9 cellular contexts compared by ENCODE assay signal in the genomic region with DNA sequence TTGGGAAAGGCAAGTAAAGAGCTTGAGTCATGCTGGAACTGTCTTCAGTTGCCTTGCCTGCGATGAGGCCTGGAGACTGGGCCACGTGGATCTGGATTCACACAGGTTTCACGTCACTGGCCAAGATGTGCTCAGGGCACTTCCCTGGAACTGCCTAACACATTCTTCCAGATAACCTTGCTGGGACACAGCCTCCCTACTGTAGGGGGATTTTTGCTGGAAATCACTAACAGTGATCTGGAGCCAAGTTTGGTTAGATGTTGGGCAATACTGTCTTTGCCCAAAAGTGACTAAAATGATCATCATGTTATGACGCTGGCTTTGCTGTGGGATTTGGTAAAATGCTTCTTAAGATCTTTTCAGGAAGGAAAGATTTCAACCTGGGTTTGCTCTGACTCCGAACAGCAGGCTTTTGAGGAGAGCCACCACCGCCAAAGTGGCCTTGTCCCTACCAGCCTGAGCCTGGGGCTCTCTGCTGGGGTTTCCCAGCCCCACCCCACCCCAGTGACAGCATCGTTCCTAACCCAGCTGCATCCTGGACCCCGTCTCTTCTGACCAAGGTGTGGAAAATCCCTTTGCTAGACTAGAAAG. TPM values are rescaled to one million over a fixed set of nuclear protein-coding genes. Genes with fewer than 3 reads are reported as not detected.
DNase-seq lines count a peak whose midpoint lies in the region; ATAC-seq, FAIRE-seq and TF ChIP-seq lines count a peak whose summit lies in the region.
"Had no signal": no experiment of that assay in that cellular context is flagged by ENCODE, and none has a peak within 500 bp of the region (broad histone marks: within the 10 kb centered on the region; RNA-seq: fewer than 3 reads in every experiment).

No MANE protein-coding gene starts in this region.

- H3K9me3 Mint-ChIP-seq in astrocyte (ENCODE audit: unreplicated experiment), result peaks cover 2% of the 10 kb centered on the region
- no peaks in the 10 kb centered on the region for H3K9me3 Mint-ChIP-seq in stimulated activated naive B cell treated with anti-CD40 and anti-IgM and Interleukin-4, amounts not matched to agents 10 μg/mL and 1 μg/mL and 100 μg/mL, for 72 hours

- peak; percentile 70 for DNase-seq in GM13976 (ENCODE audit: low spot score)
- DNase-seq in astrocyte (ENCODE audit: low read depth), result peak; percentile 89
- peak; percentile 70 for DNase-seq in cardiac septum (ENCODE audit: low spot score)
- no peak for DNase-seq in stimulated activated naive B cell treated with anti-CD40 and anti-IgM and Interleukin-4, amounts not matched to agents 10 μg/mL and 1 μg/mL and 100 μg/mL, for 72 hours
- DNase-seq in NCI-H774 (lab: John Stamatoyannopoulos, UW), result no peak
- DNase-seq: activated CD4-positive, alpha-beta T cell treated with anti-CD3 and anti-CD28 coated beads for 36 hours had no signal

- peaks cover 8% of the 10 kb centered on the region for H4K20me1 ChIP-seq in astrocyte (ENCODE audit: insufficient read depth, low read length)

- H3K4me3 ChIP-seq in astrocyte (ENCODE audit: insufficient read depth, low read depth, low read length), result no peak overlapping the region

- ATAC-seq in stimulated activated naive B cell treated with anti-CD40 and anti-IgM and Interleukin-4, amounts not matched to agents 10 μg/mL and 1 μg/mL and 100 μg/mL, for 72 hours (replicated peaks), result peak in 1 of 2 donors; percentile 45
- ATAC-seq in HG03460 (IDR thresholded peaks at IDR 0.05; ENCODE audit: unreplicated experiment) (no peak), HG02642 (IDR thresholded peaks at IDR 0.05; ENCODE audit: poor library complexity, unreplicated experiment) (no peak), HG02798 (IDR thresholded peaks at IDR 0.05; ENCODE audit: poor library complexity, unreplicated experiment) (no peak)
- ATAC-seq: activated CD4-positive, alpha-beta T cell treated with anti-CD3 and anti-CD28 coated beads for 36 hours had no signal

- peak overlapping the region; percentile 48 for H3K27ac ChIP-seq in astrocyte (ENCODE audit: low read depth, low read length)

- TF ChIP-seq CTCF in GM13976 (IDR thresholded peaks at IDR 0.05; ENCODE audit: borderline replicate concordance, control extremely low read depth, extremely low read depth, insufficient read depth, missing control alignments), result no peak
- TF ChIP-seq CTCF in astrocyte (IDR thresholded peaks at IDR 0.05; ENCODE audit: insufficient read depth, low read depth, low read length), result no peak

- H3K4me2 ChIP-seq in astrocyte (ENCODE audit: low read length), result no peak overlapping the region

- peak; percentile 72 for FAIRE-seq in astrocyte (lab: Jason Lieb, UNC)

- peaks cover 11% of the 10 kb centered on the region for H3K4me1 ChIP-seq in astrocyte (ENCODE audit: insufficient read depth, low read length)

- peaks cover 1% of the 10 kb centered on the region for H3K27me3 ChIP-seq in astrocyte (ENCODE audit: insufficient read depth, low read length)

- H3K79me2 ChIP-seq in astrocyte (ENCODE audit: insufficient read depth, low read length), result no peaks in the 10 kb centered on the region

- H3K36me3 ChIP-seq in astrocyte (ENCODE audit: insufficient read depth, low read length), result no peaks in the 10 kb centered on the region

- H3K4me3 Mint-ChIP-seq in astrocyte (ENCODE audit: unreplicated experiment), result no peak overlapping the region
- no peak overlapping the region for H3K4me3 Mint-ChIP-seq in stimulated activated naive B cell treated with anti-CD40 and anti-IgM and Interleukin-4, amounts not matched to agents 10 μg/mL and 1 μg/mL and 100 μg/mL, for 72 hours
- H3K4me3 Mint-ChIP-seq: activated CD4-positive, alpha-beta T cell treated with anti-CD3 and anti-CD28 coated beads for 36 hours had no signal

- no peak overlapping the region for H3K27ac Mint-ChIP-seq in astrocyte (ENCODE audit: unreplicated experiment)
- H3K27ac Mint-ChIP-seq in stimulated activated naive B cell treated with anti-CD40 and anti-IgM and Interleukin-4, amounts not matched to agents 10 μg/mL and 1 μg/mL and 100 μg/mL, for 72 hours, result peak overlapping the region; percentile 62
- H3K27ac Mint-ChIP-seq: activated CD4-positive, alpha-beta T cell treated with anti-CD3 and anti-CD28 coated beads for 36 hours had no signal

- peaks cover 13% of the 10 kb centered on the region for H3K27me3 Mint-ChIP-seq in astrocyte (ENCODE audit: low read depth, unreplicated experiment)
- peaks cover 13 to 16% of the 10 kb centered on the region in 2 donors for H3K27me3 Mint-ChIP-seq in stimulated activated naive B cell treated with anti-CD40 and anti-IgM and Interleukin-4, amounts not matched to agents 10 μg/mL and 1 μg/mL and 100 μg/mL, for 72 hours
- H3K27me3 Mint-ChIP-seq: activated CD4-positive, alpha-beta T cell treated with anti-CD3 and anti-CD28 coated beads for 36 hours had no signal

- no peaks in the 10 kb centered on the region for H3K9me3 ChIP-seq in astrocyte (ENCODE audit: insufficient read depth, low read depth, low read length)

- intact Hi-C loops in cardiac septum (cut with DNase I), result no loop called here

- H3K36me3 Mint-ChIP-seq in astrocyte (ENCODE audit: low read depth, unreplicated experiment), result no peaks in the 10 kb centered on the region
- no peaks in the 10 kb centered on the region for H3K36me3 Mint-ChIP-seq in stimulated activated naive B cell treated with anti-CD40 and anti-IgM and Interleukin-4, amounts not matched to agents 10 μg/mL and 1 μg/mL and 100 μg/mL, for 72 hours

- H2AFZ ChIP-seq in astrocyte (ENCODE audit: low read depth, low read length), result no peak overlapping the region

- H3K9ac ChIP-seq in astrocyte (ENCODE audit: low read length), result no peak overlapping the region

- no peaks in the 10 kb centered on the region for H3K4me1 Mint-ChIP-seq in astrocyte (ENCODE audit: low read depth, unreplicated experiment)
- H3K4me1 Mint-ChIP-seq in stimulated activated naive B cell treated with anti-CD40 and anti-IgM and Interleukin-4, amounts not matched to agents 10 μg/mL and 1 μg/mL and 100 μg/mL, for 72 hours, result no peaks in the 10 kb centered on the region
- H3K4me1 Mint-ChIP-seq: activated CD4-positive, alpha-beta T cell treated with anti-CD3 and anti-CD28 coated beads for 36 hours had no signal

- in situ Hi-C loops in GM13976 (cut with MboI; ENCODE audit: low sequenced_read_pairs, unreplicated experiment), result no loop called here

RNA-seq across cellular contexts. Expression of a gene that starts 14.7 kb away (rescaled TPM):
- 1.8 and 2.2 TPM in 2 replicates for total RNA-seq in astrocyte
- 92.9 TPM for total RNA-seq in cardiac septum

RNA-seq across cellular contexts. Expression of a gene that starts 29.1 kb away (rescaled TPM):
- total RNA-seq in astrocyte, result 71.3 and 72.1 TPM in 2 replicates
- total RNA-seq in cardiac septum, result 25.2 TPM

RNA-seq across cellular contexts. Expression of a gene that starts 36.0 kb away (rescaled TPM):
- 11.5 and 11.6 TPM in 2 replicates for total RNA-seq in astrocyte
- 39.4 TPM for total RNA-seq in cardiac septum

RNA-seq across cellular contexts. Expression of a gene that starts 58.9 kb away (rescaled TPM):
- 495 and 654 TPM in 2 replicates for total RNA-seq in astrocyte
- 312 TPM for total RNA-seq in cardiac septum

Comparison
In these comparisons a context has a peak if more than half of its experiments do, and no peak if none do; other contexts are left out.
1. DNase-seq: peak in GM13976 (single experiment), astrocyte (single experiment) and cardiac septum (single experiment); none in stimulated activated naive B cell treated with anti-CD40 and anti-IgM and Interleukin-4, amounts not matched to agents 10 μg/mL and 1 μg/mL and 100 μg/mL, for 72 hours (single experiment) and NCI-H774 (single experiment).
2. RNA of a gene that starts 14.7 kb away (total RNA-seq): 92.9 TPM in cardiac septum (single experiment); 1.8 to 2.2 TPM in astrocyte; every median in the first group is over 10 times any median in the second.